ENCODE assay signal across 23 cellular contexts in genomic region chr18:47036927-47037605, GRCh38. TPM values are rescaled to one million over a fixed set of nuclear protein-coding genes. Genes with fewer than 3 reads are reported as not detected.
DNase-seq lines count a peak whose midpoint lies in the region; ATAC-seq and TF ChIP-seq lines count a peak whose summit lies in the region.
"Had no signal": no experiment of that assay in that cellular context is flagged by ENCODE, and none has a peak within 500 bp of the region (broad histone marks: within the 10 kb centered on the region; RNA-seq: fewer than 3 reads in every experiment).

No MANE protein-coding gene starts in this region.

- TF ChIP-seq CTCF in GM06990 (IDR thresholded peaks at IDR 0.05; ENCODE audit: insufficient read depth, low read length, poor library complexity, severe bottlenecking), result no peak
- TF ChIP-seq CTCF in WTC11 (IDR thresholded peaks at IDR 0.05), result 0 out of 2 replicates have a peak, but pooled peaks have one; percentile 2
- no peak for TF ChIP-seq CTCF in GM13977 (IDR thresholded peaks at IDR 0.05; ENCODE audit: extremely low read depth, insufficient read depth, missing control alignments)

- peak overlapping the region; percentile 5; the same call in 1 of the 2 replicates for H3K4me3 ChIP-seq in GM06990 (replicated peaks; ENCODE audit: low read depth, low read length)
- H3K4me3 ChIP-seq: GM23248, HAP-1, Peyer's patch had no signal

- CTCF ChIA-PET in WTC11 (lab: Charles Lee), result interaction anchor here (1.0 kb wide), 1 partner anchor 38 kb away, joined by 3 read pairs; no protein-coding TSS in a partner anchor

- in situ Hi-C loops in GM13977 (cut with MboI; ENCODE audit: low pct_unique_long_range_greater_than_20kb, low sequenced_read_pairs, unreplicated experiment), result no loop called here

- DNase-seq in GM06990 (ENCODE audit: extremely low read depth, insufficient read length) (no peak), WTC11 (ENCODE audit: low spot score) (no peak), NCI-H1092 treated with DMSO at 0.1 percent for 48 hours (lab: John Stamatoyannopoulos, UW) (no peak), DMS53 treated with DMSO at 0.1 percent for 48 hours (lab: John Stamatoyannopoulos, UW; ENCODE audit: unreplicated experiment) (no peak), GM13977 (ENCODE audit: low spot score) (no peak)
- DNase-seq: C1 segment of cervical spinal cord; CD8-positive, alpha-beta memory T cell; GF-D8; MM.1S; NCI-H1048; NCI-H1436; NCI-H187 treated with DMSO at 0.1 percent for 48 hours; NK-92 treated with Interleukin-12 subunit alpha and Interleukin-12 subunit beta, amount 100 ng/mL, for 24 hours; Peyer's patch; T-helper 1 cell had no signal

- no peaks in the 10 kb centered on the region for H3K27me3 ChIP-seq in GM06990 (replicated peaks; ENCODE audit: control insufficient read depth, insufficient read depth, low read length)
- H3K27me3 ChIP-seq: Peyer's patch had no signal

- H3K27ac Mint-ChIP-seq in WTC11, result no peak overlapping the region

- peak; percentile 48 for ATAC-seq in GM19324 (IDR thresholded peaks at IDR 0.05; ENCODE audit: low FRiP score, unreplicated experiment)
- ATAC-seq in GM21723 (IDR thresholded peaks at IDR 0.05; ENCODE audit: unreplicated experiment), result peak; percentile 74
- no peak for ATAC-seq in WTC11
- no peak for ATAC-seq in HG03097 (IDR thresholded peaks at IDR 0.05; ENCODE audit: low FRiP score, unreplicated experiment)

- H3K36me3 Mint-ChIP-seq in WTC11, result no peaks in the 10 kb centered on the region

- no peaks in the 10 kb centered on the region for H3K36me3 ChIP-seq in GM06990 (ENCODE audit: control insufficient read depth, insufficient read depth, low read length)
- H3K36me3 ChIP-seq: HAP-1, Peyer's patch had no signal

- no peaks in the 10 kb centered on the region for H3K4me1 Mint-ChIP-seq in WTC11
- H3K4me1 Mint-ChIP-seq: CD8-positive, alpha-beta memory T cell had no signal

- POLR2A ChIA-PET in WTC11 (lab: Charles Lee), result interaction anchor here (0.7 kb wide), 1 partner anchor 25 kb away, joined by 5 read pairs; no protein-coding TSS in a partner anchor

- no peak overlapping the region for H3K4me3 Mint-ChIP-seq in WTC11
- H3K4me3 Mint-ChIP-seq: CD8-positive, alpha-beta memory T cell had no signal

- H3K9me3 Mint-ChIP-seq in WTC11, result no peaks in the 10 kb centered on the region

- H3K27me3 Mint-ChIP-seq in WTC11 (ENCODE audit: low read depth), result no peaks in the 10 kb centered on the region

TF ChIP-seq in WTC11, 78 proteins besides CTCF, POLR2A, EP300 and RAD21 (continues in another document):
- TF ChIP-seq PRDM15 (CRISPR knock-in tag; IDR thresholded peaks at IDR 0.05) (no peak), ZNF121 (CRISPR knock-in tag; IDR thresholded peaks at IDR 0.05) (no peak), RELA (CRISPR knock-in tag; IDR thresholded peaks at IDR 0.05; ENCODE audit: borderline replicate concordance) (no peak), NFATC4 (CRISPR knock-in tag; IDR thresholded peaks at IDR 0.05) (no peak), GABPB1 (CRISPR knock-in tag; IDR thresholded peaks at IDR 0.05) (no peak), MAX (CRISPR knock-in tag; IDR thresholded peaks at IDR 0.05) (no peak), ZSCAN18 (CRISPR knock-in tag; IDR thresholded peaks at IDR 0.05) (no peak), MYBL2 (CRISPR knock-in tag; IDR thresholded peaks at IDR 0.05) (no peak), NFE2L1 (CRISPR knock-in tag; IDR thresholded peaks at IDR 0.05) (no peak), TCF7 (CRISPR knock-in tag; IDR thresholded peaks at IDR 0.05; ENCODE audit: low read depth) (no peak), STAT6 (CRISPR knock-in tag; conservative IDR thresholded peaks at IDR 0.05; ENCODE audit: low read depth) (no peak), ESRRA (CRISPR knock-in tag; IDR thresholded peaks at IDR 0.05; ENCODE audit: borderline replicate concordance) (no peak), ZNF532 (CRISPR knock-in tag; IDR thresholded peaks at IDR 0.05; ENCODE audit: borderline replicate concordance) (no peak)

RNA-seq across cellular contexts. Expression of gene ELOA2, which starts 1.6 kb away (rescaled TPM):
- total RNA-seq in WTC11 (2021), result not detected in 3 replicates
- total RNA-seq: A172; Calu3; CD8-positive, alpha-beta memory T cell; GM23248; HT1080; Peyer's patch had no signal

Comparison
In these comparisons a context has a peak if more than half of its experiments do, and no peak if none do; other contexts are left out.
1. ATAC-seq: peak in GM19324 (single experiment) and GM21723 (single experiment); none in WTC11 (single experiment) and HG03097 (single experiment).